36 cellular contexts compared by ENCODE assay signal in genomic region chr20:47021850-47022249, GRCh38.
"Had no signal": no experiment of that assay in that cellular context is flagged by ENCODE, and none has a peak within 500 bp of the region (broad histone marks: within the 10 kb centered on the region; RNA-seq: fewer than 3 reads in every experiment).

No MANE protein-coding gene starts in this region.

- H3K9me3 ChIP-seq: ascending aorta had no signal

- FAIRE-seq: bronchial epithelial cell, TTC549 had no signal

- H3K9me3 Mint-ChIP-seq: activated B cell treated with CpG ODN at 0.5 μM for 24 hours; activated CD4-positive, alpha-beta memory T cell treated with anti-CD3 and anti-CD28 coated beads for 36 hours; activated CD4-positive, alpha-beta T cell treated with anti-CD3 and anti-CD28 coated beads, Interleukin-2, amount 10 ng/mL, durations not matched to agents 24 days and 14 days; activated CD8-positive, alpha-beta T cell treated with anti-CD3 and anti-CD28 coated beads for 36 hours; activated naive CD4-positive, alpha-beta T cell treated with anti-CD3 and anti-CD28 coated beads for 36 hours; activated naive CD8-positive, alpha-beta T cell treated with anti-CD3 and anti-CD28 coated beads, Interleukin-2, amount 10 ng/mL, durations not matched to agents 7 days and 5 days; activated naive CD8-positive, alpha-beta T cell treated with anti-CD3 and anti-CD28 coated beads, Interleukin-2, amount 50 U/mL, for 24 hours; activated T-cell treated with anti-CD3 and anti-CD28 coated beads, Interleukin-2, amount 50 U/mL, for 4 hours; activated T-cell treated with anti-CD3 and anti-CD28 coated beads, Interleukin-2, amount 50 U/mL, for 72 hours; activated T-helper 1 cell treated with anti-CD3 and anti-CD28 coated beads, Interleukin-12 subunit alpha, Interleukin-12 subunit beta, Interleukin-2, Interleukin-4 antibody, amounts not matched to agents 30 ng/mL and 10 ng/mL and 1 ng/mL, durations not matched to agents 14 hours and 24 hours and 36 hours; activated T-helper 17 cell treated with anti-CD3 and anti-CD28 coated beads, Interleukin-2, amount 50 U/mL, for 72 hours; T-helper 1 cell treated with Interleukin-12 subunit alpha and Interleukin-12 subunit beta and Interleukin-4 antibody, amounts not matched to agents 30 μg/mL and 1 μg/mL, for 36 hours; T-helper 2 cell treated with Interferon-gamma antibody and Interleukin-4, amounts not matched to agents 5 μg/mL and 100 μg/mL, for 36 hours had no signal

- H3K27me3 ChIP-seq: ascending aorta had no signal

- DNase-seq: activated B cell treated with CpG ODN at 0.5 μM for 24 hours; activated CD4-positive, alpha-beta memory T cell treated with anti-CD3 and anti-CD28 coated beads for 36 hours; activated CD4-positive, alpha-beta T cell treated with anti-CD3 and anti-CD28 coated beads for 4 hours; activated CD4-positive, alpha-beta T cell treated with anti-CD3 and anti-CD28 coated beads, Interleukin-2, amount 10 ng/mL, durations not matched to agents 24 days and 14 days; activated CD4-positive, alpha-beta T cell treated with anti-CD3 and anti-CD28 coated beads, Interleukin-2, amount 50 U/mL, for 1 hour; activated CD4-positive, alpha-beta T cell treated with anti-CD3 and anti-CD28 coated beads, Interleukin-2, amount 50 U/mL, for 4 hours; activated CD4-positive, CD25-positive, alpha-beta regulatory T cell treated with anti-CD3 and anti-CD28 coated beads, Interleukin-2, amount 50 U/mL, for 72 hours; activated CD8-positive, alpha-beta memory T cell treated with anti-CD3 and anti-CD28 coated beads, Interleukin-2, amount 50 U/mL, for 4 hours; activated CD8-positive, alpha-beta T cell treated with anti-CD3 and anti-CD28 coated beads for 36 hours; activated gamma-delta T cell treated with Interleukin-2 at 50 U/mL for 16 hours; activated naive CD4-positive, alpha-beta T cell; activated naive CD4-positive, alpha-beta T cell treated with anti-CD3 and anti-CD28 coated beads for 36 hours; activated naive CD4-positive, alpha-beta T cell treated with anti-CD3 and anti-CD28 coated beads, Interleukin-2, amount 50 U/mL, for 16 hours; activated naive CD8-positive, alpha-beta T cell treated with anti-CD3 and anti-CD28 coated beads, Interleukin-2, amount 10 ng/mL, durations not matched to agents 7 days and 5 days; activated naive CD8-positive, alpha-beta T cell treated with anti-CD3 and anti-CD28 coated beads, Interleukin-2, amount 50 U/mL, for 24 hours; activated T-cell treated with anti-CD3 and anti-CD28 coated beads for 4 hours; activated T-cell treated with anti-CD3 and anti-CD28 coated beads, Interleukin-2, amount 50 U/mL, for 1 hour; activated T-cell treated with anti-CD3 and anti-CD28 coated beads, Interleukin-2, amount 50 U/mL, for 4 hours; activated T-cell treated with anti-CD3 and anti-CD28 coated beads, Interleukin-2, amount 50 U/mL, for 72 hours; amygdala; anterior cingulate cortex; central memory CD4-positive, alpha-beta T cell; T-helper 1 cell; T-helper 2 cell; T-helper 9 cell had no signal

- ATAC-seq: activated CD8-positive, alpha-beta T cell treated with anti-CD3 and anti-CD28 coated beads for 36 hours; activated naive CD8-positive, alpha-beta T cell treated with anti-CD3 and anti-CD28 coated beads, Interleukin-2, amount 50 U/mL, for 24 hours; activated T-cell treated with anti-CD3 and anti-CD28 coated beads, Interleukin-2, amount 50 U/mL, for 4 hours; activated T-cell treated with anti-CD3 and anti-CD28 coated beads, Interleukin-2, amount 50 U/mL, for 72 hours; activated T-helper 17 cell treated with anti-CD3 and anti-CD28 coated beads, Interleukin-2, amount 50 U/mL, for 72 hours had no signal

- H3K36me3 Mint-ChIP-seq: activated CD4-positive, alpha-beta memory T cell treated with anti-CD3 and anti-CD28 coated beads for 36 hours; activated naive CD8-positive, alpha-beta T cell; activated naive CD8-positive, alpha-beta T cell treated with anti-CD3 and anti-CD28 coated beads, Interleukin-2, amount 10 ng/mL, durations not matched to agents 7 days and 5 days; brain had no signal

- H3K36me3 ChIP-seq: ascending aorta, cardiac muscle cell had no signal

- H3K27ac ChIP-seq: ascending aorta, cardiac muscle cell, VCaP had no signal

- H3K4me3 ChIP-seq: ascending aorta, cardiac muscle cell had no signal

- H3K27ac Mint-ChIP-seq: activated B cell treated with CpG ODN at 0.5 μM for 24 hours; activated CD4-positive, alpha-beta memory T cell treated with anti-CD3 and anti-CD28 coated beads for 36 hours; activated CD4-positive, alpha-beta T cell treated with anti-CD3 and anti-CD28 coated beads, Interleukin-2, amount 10 ng/mL, durations not matched to agents 24 days and 14 days; activated CD8-positive, alpha-beta T cell treated with anti-CD3 and anti-CD28 coated beads for 36 hours; activated naive CD4-positive, alpha-beta T cell treated with anti-CD3 and anti-CD28 coated beads for 36 hours; activated naive CD8-positive, alpha-beta T cell; activated naive CD8-positive, alpha-beta T cell treated with anti-CD3 and anti-CD28 coated beads, Interleukin-2, amount 10 ng/mL, durations not matched to agents 7 days and 5 days; activated naive CD8-positive, alpha-beta T cell treated with anti-CD3 and anti-CD28 coated beads, Interleukin-2, amount 50 U/mL, for 24 hours; activated T-cell treated with anti-CD3 and anti-CD28 coated beads, Interleukin-2, amount 50 U/mL, for 72 hours; activated T-helper 1 cell treated with anti-CD3 and anti-CD28 coated beads, Interleukin-12 subunit alpha, Interleukin-12 subunit beta, Interleukin-2, Interleukin-4 antibody, amounts not matched to agents 30 ng/mL and 10 ng/mL and 1 ng/mL, durations not matched to agents 14 hours and 24 hours and 36 hours; activated T-helper 17 cell treated with anti-CD3 and anti-CD28 coated beads, Interleukin-2, amount 50 U/mL, for 72 hours; brain; T-helper 1 cell treated with Interleukin-12 subunit alpha and Interleukin-12 subunit beta and Interleukin-4 antibody, amounts not matched to agents 30 μg/mL and 1 μg/mL, for 36 hours; T-helper 2 cell treated with Interferon-gamma antibody and Interleukin-4, amounts not matched to agents 5 μg/mL and 100 μg/mL, for 36 hours had no signal
